ENCODE assay signal across 10 cellular contexts in the genomic region with DNA sequence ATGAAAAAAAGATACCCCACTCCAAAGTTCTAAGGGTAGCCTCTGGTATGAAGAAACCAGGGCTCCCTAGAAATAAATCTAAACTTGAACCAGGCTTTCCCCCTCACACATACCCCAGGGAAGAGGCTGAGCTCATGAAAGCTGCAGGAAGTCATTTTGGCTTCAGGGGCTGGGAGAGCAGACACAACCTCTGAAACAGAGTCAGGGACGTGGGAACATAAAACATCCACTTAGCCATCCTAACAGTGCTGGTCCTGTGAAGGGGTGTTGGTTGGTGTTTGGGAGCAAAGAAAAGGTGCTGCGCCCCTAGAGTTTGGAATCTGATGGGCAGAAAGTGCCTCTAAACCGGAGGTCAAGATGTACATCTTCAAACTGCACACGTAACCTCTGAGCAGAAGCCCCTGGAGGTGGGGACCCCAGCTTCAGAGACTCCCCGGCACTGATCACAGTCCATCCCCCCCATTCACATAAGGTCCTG. TPM values are rescaled to one million over a fixed set of nuclear protein-coding genes. Genes with fewer than 3 reads are reported as not detected.
A peak's percentile ranks its signal among the peaks of the same experiment; 100 is the strongest.
DNase-seq lines count a peak whose midpoint lies in the region; ATAC-seq and TF ChIP-seq lines count a peak whose summit lies in the region.
"Had no signal": no experiment of that assay in that cellular context is flagged by ENCODE, and none has a peak within 500 bp of the region (broad histone marks: within the 10 kb centered on the region; RNA-seq: fewer than 3 reads in every experiment).

No MANE protein-coding gene starts in this region.

- H3K27ac ChIP-seq in SK-N-MC (peak overlapping the region; percentile 90), esophagus muscularis mucosa (replicated peaks in 1 of 4) (peak overlapping the region; percentile 78 to 81 (median 81)), skin epidermis (peak overlapping the region in 19 of 21 experiments; percentile 3 to 86 (median 62))

- peaks cover 18 to 40% (median 36%) of the 10 kb centered on the region in 4 donors for H3K4me1 ChIP-seq in esophagus muscularis mucosa

- intact Hi-C loops in esophagus muscularis mucosa (cut with DNase I) = no loop called here

- no peak for TF ChIP-seq EP300 in esophagus muscularis mucosa (IDR thresholded peaks at IDR 0.05)

- 75% methylated on average over 5 of the region's 5 CpGs for WGBS in esophagus muscularis mucosa

- TF ChIP-seq CTCF in esophagus muscularis mucosa (IDR thresholded peaks at IDR 0.05) = no peak

- H3K36me3 ChIP-seq in SK-N-MC (ENCODE audit: insufficient read depth, low read length) (no peaks in the 10 kb centered on the region), esophagus muscularis mucosa (peaks cover 4 to 39% (median 34%) of the 10 kb centered on the region in 4 donors)

- no peak for TF ChIP-seq POLR2A in esophagus muscularis mucosa (IDR thresholded peaks at IDR 0.05; ENCODE audit: low read depth)

- H3K9ac ChIP-seq in SK-N-MC (ENCODE audit: insufficient read length) = peak overlapping the region; percentile 43

- H3K4me3 ChIP-seq in SK-N-MC (peak overlapping the region; percentile 59), esophagus muscularis mucosa (no peak overlapping the region), skin epidermis (no peak overlapping the region)

- peak; percentile 8 for ATAC-seq in GM18907 (IDR thresholded peaks at IDR 0.05; ENCODE audit: unreplicated experiment)

- DNase-seq in SK-N-MC (ENCODE audit: low read depth, low spot score) (no peak), esophagus muscularis mucosa (ENCODE audit: extremely low spot score) (no peak), NCI-H2081 (lab: John Stamatoyannopoulos, UW) (no peak), NCI-H2107 treated with DMSO at 0.1 percent for 48 hours (lab: John Stamatoyannopoulos, UW; ENCODE audit: unreplicated experiment) (no peak), cerebellar cortex (ENCODE audit: low spot score) (no peak), NCI-H69 (lab: John Stamatoyannopoulos, UW) (no peak)
- DNase-seq: activated gamma-delta T cell treated with Interleukin-2 at 50 U/mL for 16 hours, NCI-H524 treated with DMSO at 0.1 percent for 48 hours had no signal

- H3K27me3 ChIP-seq in esophagus muscularis mucosa = no peaks in the 10 kb centered on the region

- no peaks in the 10 kb centered on the region for H3K9me3 ChIP-seq in SK-N-MC (ENCODE audit: low read depth, low read length)
- no peaks in the 10 kb centered on the region for H3K9me3 ChIP-seq in esophagus muscularis mucosa

RNA-seq across cellular contexts. Expression of a gene that starts 15.8 kb away (rescaled TPM):
- 10 to 100 TPM; 15.1 to 40.3 (median 27.9) TPM for total RNA-seq in esophagus muscularis mucosa

RNA-seq across cellular contexts. Expression of a gene that starts 22.4 kb away (rescaled TPM):
- 100 to 1,000 TPM; 197 to 241 (median 206) TPM for total RNA-seq in esophagus muscularis mucosa

RNA-seq across cellular contexts. Expression of a gene that starts 22.7 kb away (rescaled TPM):
- 10 to 100 TPM in 3 of 4 donors, 1 to 10 TPM in 1; 8.3 to 17.6 (median 13.8) TPM for total RNA-seq in esophagus muscularis mucosa

RNA-seq across cellular contexts. Expression of a gene that starts 27.7 kb away (rescaled TPM):
- not detected for total RNA-seq in esophagus muscularis mucosa

RNA-seq across cellular contexts. Expression of a gene that starts 31.6 kb away (rescaled TPM):
- total RNA-seq in esophagus muscularis mucosa = 10 to 100 TPM; 32.0 to 49.8 (median 37.5) TPM
